ENCODE assay signal across 1 cellular context in genomic region chr7:23181684-23182553, GRCh38.
TF ChIP-seq lines count a peak whose summit lies in the region.

TSS of gene NUP42 (plus strand) at chr7:23182048. CDS start at chr7:23182086, 38 bp downstream.

TF ChIP-seq in HepG2, 621 proteins besides CTCF, POLR2A, EP300 and RAD21 (continued from another document and continues in another):
- TF ChIP-seq BATF2 (CRISPR knock-in tag; IDR thresholded peaks at IDR 0.05) (no peak), STAG1 (CRISPR knock-in tag; IDR thresholded peaks at IDR 0.05) (no peak), SRF (IDR thresholded peaks at IDR 0.05; ENCODE audit: low read depth, low read length) (peak; percentile 80), CREB1 (IDR thresholded peaks at IDR 0.05) (peak; percentile 100), CREB1 (CRISPR knock-in tag; IDR thresholded peaks at IDR 0.05) (peak; percentile 100), ZNF329 (CRISPR knock-in tag; IDR thresholded peaks at IDR 0.05; ENCODE audit: low read depth) (peak; percentile 73; the same call in 1 of the 2 replicates), ZNF552 (CRISPR knock-in tag; IDR thresholded peaks at IDR 0.05; ENCODE audit: borderline replicate concordance) (peak; percentile 80; the same call in 1 of the 2 replicates), ZSCAN20 (CRISPR knock-in tag; IDR thresholded peaks at IDR 0.05; ENCODE audit: borderline replicate concordance) (no peak), CEBPB (IDR thresholded peaks at IDR 0.05; ENCODE audit: borderline replicate concordance, low read depth, low read length) (0 out of 2 replicates have a peak, but pooled peaks have one; percentile 38), SOX5 (CRISPR knock-in tag; IDR thresholded peaks at IDR 0.05; ENCODE audit: borderline replicate concordance) (0 out of 2 replicates have a peak, but pooled peaks have one; percentile 18), ZNF431 (CRISPR knock-in tag; IDR thresholded peaks at IDR 0.05; ENCODE audit: borderline replicate concordance, low read depth) (no peak), MLLT10 (CRISPR knock-in tag; IDR thresholded peaks at IDR 0.05) (no peak), ZIK1 (CRISPR knock-in tag; IDR thresholded peaks at IDR 0.05; ENCODE audit: borderline replicate concordance, low read depth) (no peak), ZNF143 (CRISPR knock-in tag; IDR thresholded peaks at IDR 0.05) (peak; percentile 77), ARID4A (CRISPR knock-in tag; IDR thresholded peaks at IDR 0.05; ENCODE audit: borderline replicate concordance) (peak; percentile 96), PCBP1 (IDR thresholded peaks at IDR 0.05; ENCODE audit: borderline replicate concordance, low read depth, low read length) (no peak), ARNT (IDR thresholded peaks at IDR 0.05) (no peak), ZFP37 (CRISPR knock-in tag; IDR thresholded peaks at IDR 0.05; ENCODE audit: borderline replicate concordance) (peak; percentile 59; the same call in 1 of the 2 replicates), GATA4 (IDR thresholded peaks at IDR 0.05; ENCODE audit: borderline replicate concordance, low read depth) (no peak), REL (CRISPR knock-in tag; conservative IDR thresholded peaks at IDR 0.05) (0 out of 2 replicates have a peak, but pooled peaks have one; percentile 72), ZNF740 (CRISPR knock-in tag; IDR thresholded peaks at IDR 0.05) (no peak; the same call in 1 of the 2 replicates), ZNF274 (CRISPR knock-in tag; IDR thresholded peaks at IDR 0.05) (peak; percentile 64; the same call in 1 of the 2 replicates), HNRNPK (IDR thresholded peaks at IDR 0.05; ENCODE audit: low read depth, low read length, poor library complexity, severe bottlenecking) (no peak), ZNF253 (CRISPR knock-in tag; IDR thresholded peaks at IDR 0.05; ENCODE audit: borderline replicate concordance) (no peak), ZNF558 (CRISPR knock-in tag; IDR thresholded peaks at IDR 0.05; ENCODE audit: borderline replicate concordance) (no peak), SP140L (CRISPR knock-in tag; IDR thresholded peaks at IDR 0.05; ENCODE audit: borderline replicate concordance) (0 out of 2 replicates have a peak, but pooled peaks have one; percentile 24), MYPOP (CRISPR knock-in tag; IDR thresholded peaks at IDR 0.05) (peak; percentile 91), BRCA1 (CRISPR knock-in tag; IDR thresholded peaks at IDR 0.05) (no peak), RFXANK (CRISPR knock-in tag; IDR thresholded peaks at IDR 0.05) (peak; percentile 89; the same call in 1 of the 2 replicates), CC2D1A (CRISPR knock-in tag; IDR thresholded peaks at IDR 0.05) (no peak), ZNF790 (CRISPR knock-in tag; IDR thresholded peaks at IDR 0.05; ENCODE audit: borderline replicate concordance) (no peak), ZFP91 (CRISPR knock-in tag; IDR thresholded peaks at IDR 0.05; ENCODE audit: borderline replicate concordance) (peak; percentile 90), ZNF644 (CRISPR knock-in tag; IDR thresholded peaks at IDR 0.05; ENCODE audit: low read depth) (no peak), JARID2 (CRISPR knock-in tag; IDR thresholded peaks at IDR 0.05; ENCODE audit: insufficient replicate concordance) (peak; percentile 78), TBX3 (IDR thresholded peaks at IDR 0.05; ENCODE audit: borderline replicate concordance) (no peak), TIGD3 (CRISPR knock-in tag; IDR thresholded peaks at IDR 0.05; ENCODE audit: borderline replicate concordance) (peak; percentile 25; the same call in 1 of the 2 replicates), ZEB1 (IDR thresholded peaks at IDR 0.05; ENCODE audit: insufficient replicate concordance, low read depth) (no peak), SIN3A (IDR thresholded peaks at IDR 0.05; ENCODE audit: borderline replicate concordance, low read depth, low read length) (peak; percentile 79; the same call in 1 of the 2 replicates), NBN (conservative IDR thresholded peaks at IDR 0.05) (no peak), ATF2 (CRISPR knock-in tag; IDR thresholded peaks at IDR 0.05) (peak; percentile 93), MIER2 (CRISPR knock-in tag; IDR thresholded peaks at IDR 0.05) (0 out of 2 replicates have a peak, but pooled peaks have one; percentile 9), ZBTB8A (CRISPR knock-in tag; IDR thresholded peaks at IDR 0.05; ENCODE audit: borderline replicate concordance, low read depth) (peak; percentile 99), GTF2F1 (IDR thresholded peaks at IDR 0.05; ENCODE audit: low read length) (no peak; the same call in 1 of the 2 replicates), MAFK (conservative IDR thresholded peaks at IDR 0.05 in 1 of 2, IDR thresholded peaks at IDR 0.05 in 1 of 2; ENCODE audit: low read length in 2 of 2) (0 out of 4 replicates have a peak, but pooled peaks of 1 of the 2 experiments have one; percentile 11), MTA3 (CRISPR knock-in tag; IDR thresholded peaks at IDR 0.05) (no peak), FOSL1 (CRISPR knock-in tag; IDR thresholded peaks at IDR 0.05; ENCODE audit: borderline replicate concordance) (no peak), KDM2A (CRISPR knock-in tag; IDR thresholded peaks at IDR 0.05; ENCODE audit: borderline replicate concordance, low read depth) (peak; percentile 97), CBX1 (IDR thresholded peaks at IDR 0.05; ENCODE audit: low read depth) (no peak), KLF15 (CRISPR knock-in tag; IDR thresholded peaks at IDR 0.05; ENCODE audit: borderline replicate concordance) (no peak; the same call in 1 of the 2 replicates), ZFP62 (CRISPR knock-in tag; IDR thresholded peaks at IDR 0.05) (no peak), IKZF1 (IDR thresholded peaks at IDR 0.05) (no peak), MAZ (IDR thresholded peaks at IDR 0.05; ENCODE audit: borderline replicate concordance, low read depth, low read length) (0 out of 2 replicates have a peak, but pooled peaks have one; percentile 20), MAZ (CRISPR knock-in tag; IDR thresholded peaks at IDR 0.05; ENCODE audit: low read depth) (peak; percentile 62), ZNF543 (CRISPR knock-in tag; IDR thresholded peaks at IDR 0.05) (peak; percentile 70; the same call in 1 of the 2 replicates), SP5 (CRISPR knock-in tag; IDR thresholded peaks at IDR 0.05; ENCODE audit: borderline replicate concordance, low read depth) (0 out of 2 replicates have a peak, but pooled peaks have one; percentile 9), JUN (CRISPR knock-in tag; IDR thresholded peaks at IDR 0.05) (peak; percentile 40; the same call in 1 of the 2 replicates), CCAR2 (optimal IDR thresholded peaks at IDR 0.05; ENCODE audit: low read depth, low read length) (no peak), CSRNP2 (CRISPR knock-in tag; conservative IDR thresholded peaks at IDR 0.05; ENCODE audit: low read depth) (no peak), RBAK (CRISPR knock-in tag; IDR thresholded peaks at IDR 0.05) (no peak; the same call in 1 of the 2 replicates), MTF2 (CRISPR knock-in tag; IDR thresholded peaks at IDR 0.05; ENCODE audit: borderline replicate concordance) (no peak), ZNF331 (CRISPR knock-in tag; IDR thresholded peaks at IDR 0.05) (peak; percentile 57), ZNF816 (CRISPR knock-in tag; IDR thresholded peaks at IDR 0.05; ENCODE audit: borderline replicate concordance) (peak; percentile 51; the same call in 1 of the 2 replicates), ZNF530 (CRISPR knock-in tag; IDR thresholded peaks at IDR 0.05; ENCODE audit: low read depth) (no peak), HNF4A (CRISPR knock-in tag; IDR thresholded peaks at IDR 0.05) (0 out of 2 replicates have a peak, but pooled peaks have one; percentile 23)
